ENCODE assay signal across 9 cellular contexts in genomic region chr4:107734120-107734519, GRCh38. TPM values are rescaled to one million over a fixed set of nuclear protein-coding genes. Genes with fewer than 3 reads are reported as not detected.
DNase-seq lines count a peak whose midpoint lies in the region; ATAC-seq, FAIRE-seq and TF ChIP-seq lines count a peak whose summit lies in the region.
"Had no signal": no experiment of that assay in that cellular context is flagged by ENCODE, and none has a peak within 500 bp of the region (broad histone marks: within the 10 kb centered on the region; RNA-seq: fewer than 3 reads in every experiment).

No MANE protein-coding gene starts in this region.

- TF ChIP-seq EP300 in K562 (IDR thresholded peaks at IDR 0.05; ENCODE audit: low read length): no peak

- POLR2A ChIA-PET in activated CD8-positive, alpha-beta T cell treated with anti-CD3 and anti-CD28 coated beads for 36 hours (lab: Charles Lee): no interaction called here
- POLR2A ChIA-PET in activated CD8-positive, alpha-beta T cell treated with anti-CD3 and anti-CD28 coated beads, Interleukin-2, amount 10 ng/mL, durations not matched to agents 7 days and 5 days (lab: Charles Lee): no interaction called here
- POLR2A ChIA-PET in K562 (lab: Yijun Ruan, JAX): interaction anchor here (0.8 kb wide), 1 partner anchor 116 kb away, joined by 3 read pairs; no protein-coding TSS in a partner anchor

- H3K4me3 ChIP-seq in K562: no peak overlapping the region

- no peaks in the 10 kb centered on the region for H3K27me3 Mint-ChIP-seq in activated CD8-positive, alpha-beta T cell treated with anti-CD3 and anti-CD28 coated beads for 36 hours
- H3K27me3 Mint-ChIP-seq in activated CD8-positive, alpha-beta T cell treated with anti-CD3 and anti-CD28 coated beads, Interleukin-2, amount 10 ng/mL, durations not matched to agents 7 days and 5 days (ENCODE audit: low read depth): peaks cover 4% of the 10 kb centered on the region
- H3K27me3 Mint-ChIP-seq in progenitor cell of endocrine pancreas: no peaks in the 10 kb centered on the region

- H3K27ac ChIP-seq in K562 (ENCODE audit: extremely low read depth, low read depth, low read length): no peak overlapping the region

- no peak for TF ChIP-seq RAD21 in K562 (CRISPR knock-in tag; conservative IDR thresholded peaks at IDR 0.05 in 1 of 2, IDR thresholded peaks at IDR 0.05 in 1 of 2)

- H3K36me3 ChIP-seq in K562 (ENCODE audit: control insufficient read depth, insufficient read depth, low read length): no peaks in the 10 kb centered on the region

- H3K4me3 Mint-ChIP-seq in activated CD8-positive, alpha-beta T cell treated with anti-CD3 and anti-CD28 coated beads for 36 hours: no peak overlapping the region
- no peak overlapping the region for H3K4me3 Mint-ChIP-seq in activated CD8-positive, alpha-beta T cell treated with anti-CD3 and anti-CD28 coated beads, Interleukin-2, amount 10 ng/mL, durations not matched to agents 7 days and 5 days
- no peak overlapping the region for H3K4me3 Mint-ChIP-seq in progenitor cell of endocrine pancreas (ENCODE audit: low read depth)

- H3K36me3 Mint-ChIP-seq in activated CD8-positive, alpha-beta T cell treated with anti-CD3 and anti-CD28 coated beads for 36 hours (ENCODE audit: low read depth): no peaks in the 10 kb centered on the region
- H3K36me3 Mint-ChIP-seq in activated CD8-positive, alpha-beta T cell treated with anti-CD3 and anti-CD28 coated beads, Interleukin-2, amount 10 ng/mL, durations not matched to agents 7 days and 5 days (ENCODE audit: low read depth): no peaks in the 10 kb centered on the region
- no peaks in the 10 kb centered on the region for H3K36me3 Mint-ChIP-seq in progenitor cell of endocrine pancreas (ENCODE audit: insufficient read depth)

- peak; percentile 23 for TF ChIP-seq CTCF in activated CD8-positive, alpha-beta T cell treated with anti-CD3 and anti-CD28 coated beads for 36 hours (IDR thresholded peaks at IDR 0.05)
- TF ChIP-seq CTCF in K562 (IDR thresholded peaks at IDR 0.05 in 2 of 3, conservative IDR thresholded peaks at IDR 0.05 in 1 of 3; ENCODE audit: insufficient read depth in 2 of 3, low read depth in 1 of 3, low read length in 3 of 3): peak; percentile 46 to 64 (median 53); a peak in 5 of 6 replicates
- TF ChIP-seq CTCF in progenitor cell of endocrine pancreas (IDR thresholded peaks at IDR 0.05; ENCODE audit: unreplicated experiment): peak; percentile 47

- in situ Hi-C loops in K562 (cut with MboI): no loop called here

- peaks cover 0 to 8% of the 10 kb centered on the region in 2 experiments; a peak in 3 of 5 replicates for H3K4me1 ChIP-seq in K562 (replicated peaks in 1 of 2; ENCODE audit: control insufficient read depth in 2 of 2, insufficient read depth in 2 of 2, low read length in 2 of 2)

- no peaks in the 10 kb centered on the region for H3K27me3 ChIP-seq in K562 (ENCODE audit: control insufficient read depth in 2 of 2, insufficient read depth in 2 of 2, low read length in 2 of 2)

- peak; percentile 67 for ATAC-seq in activated CD8-positive, alpha-beta T cell treated with anti-CD3 and anti-CD28 coated beads for 36 hours
- no peak for ATAC-seq in activated CD8-positive, alpha-beta T cell treated with anti-CD3 and anti-CD28 coated beads, Interleukin-2, amount 10 ng/mL, durations not matched to agents 7 days and 5 days
- ATAC-seq in K562 (peak; percentile 88), GM21526 (IDR thresholded peaks at IDR 0.05; ENCODE audit: low FRiP score, unreplicated experiment) (no peak), GM18858 (IDR thresholded peaks at IDR 0.05; ENCODE audit: unreplicated experiment) (no peak)

- H3K9me3 Mint-ChIP-seq in activated CD8-positive, alpha-beta T cell treated with anti-CD3 and anti-CD28 coated beads for 36 hours: no peaks in the 10 kb centered on the region
- H3K9me3 Mint-ChIP-seq in activated CD8-positive, alpha-beta T cell treated with anti-CD3 and anti-CD28 coated beads, Interleukin-2, amount 10 ng/mL, durations not matched to agents 7 days and 5 days (ENCODE audit: insufficient read depth): no peaks in the 10 kb centered on the region
- no peaks in the 10 kb centered on the region for H3K9me3 Mint-ChIP-seq in progenitor cell of endocrine pancreas (ENCODE audit: low read depth)

- no peak for TF ChIP-seq POLR2A in K562 (conservative IDR thresholded peaks at IDR 0.05)

- H3K27ac Mint-ChIP-seq in activated CD8-positive, alpha-beta T cell treated with anti-CD3 and anti-CD28 coated beads for 36 hours: no peak overlapping the region
- no peak overlapping the region for H3K27ac Mint-ChIP-seq in activated CD8-positive, alpha-beta T cell treated with anti-CD3 and anti-CD28 coated beads, Interleukin-2, amount 10 ng/mL, durations not matched to agents 7 days and 5 days
- H3K27ac Mint-ChIP-seq in progenitor cell of endocrine pancreas: no peak overlapping the region

- H3K4me2 ChIP-seq in K562 (ENCODE audit: insufficient read depth, low read length): no peak overlapping the region

- H3K9me1 ChIP-seq in K562 (ENCODE audit: control insufficient read depth, insufficient read depth, low read length): no peaks in the 10 kb centered on the region

- intact Hi-C loops in activated CD8-positive, alpha-beta T cell treated with anti-CD3 and anti-CD28 coated beads for 36 hours (cut with micrococcal nuclease): loop anchor here (10.0 kb wide), 1 partner anchor 159 kb away; no protein-coding TSS in a partner anchor
- intact Hi-C loops in K562 (cut with micrococcal nuclease): loop anchor here (10.0 kb wide), 2 partner anchors 369 to 549 kb away; no protein-coding TSS in a partner anchor

- peak; percentile 24 for DNase-seq in activated CD8-positive, alpha-beta T cell treated with anti-CD3 and anti-CD28 coated beads for 36 hours
- no peak for DNase-seq in activated CD8-positive, alpha-beta T cell treated with anti-CD3 and anti-CD28 coated beads, Interleukin-2, amount 10 ng/mL, durations not matched to agents 7 days and 5 days
- DNase-seq in HT-29 (ENCODE audit: low spot score) (peak; percentile 19), K562 (ENCODE audit: extremely low read depth in 1 of 4, low spot score in 3 of 4) (peak; percentile 37 to 51 (median 44)), progenitor cell of endocrine pancreas (ENCODE audit: low spot score, unreplicated experiment) (no peak), dermis blood vessel endothelial cell (no peak)
- DNase-seq: activated T-cell treated with anti-CD3 and anti-CD28 coated beads, Interleukin-2, amount 50 U/mL, for 1 hour had no signal

- CTCF ChIA-PET in activated CD8-positive, alpha-beta T cell treated with anti-CD3 and anti-CD28 coated beads for 36 hours (lab: Charles Lee): interaction anchor here (0.8 to 5.8 kb wide), 6 partner anchors 12 to 129 kb away, joined by 3 to 59 read pairs (median 4); partner anchors contain the start of gene PAPSS1
- CTCF ChIA-PET in activated CD8-positive, alpha-beta T cell treated with anti-CD3 and anti-CD28 coated beads, Interleukin-2, amount 10 ng/mL, durations not matched to agents 7 days and 5 days (lab: Charles Lee): interaction anchor here (1.3 to 2.2 kb wide), 2 partner anchors 11 to 13 kb away, joined by 3 to 10 read pairs; no protein-coding TSS in a partner anchor
- CTCF ChIA-PET in K562 (lab: Yijun Ruan, JAX; ENCODE audit: low intra/inter-chr PET ratio): no interaction called here

- FAIRE-seq in K562 (lab: Jason Lieb, UNC): no peak

- H3K9ac ChIP-seq in K562 (ENCODE audit: insufficient read depth in 1 of 2, low read depth in 2 of 2, low read length in 2 of 2): no peak overlapping the region

- H3K9me3 ChIP-seq in K562 (replicated peaks; ENCODE audit: control insufficient read depth, insufficient read depth, low read depth, low read length): no peaks in the 10 kb centered on the region; the same call in 1 of the 2 replicates

- no peaks in the 10 kb centered on the region for H4K20me1 ChIP-seq in K562 (replicated peaks; ENCODE audit: control insufficient read depth, insufficient read depth, low read length)

- peak overlapping the region; percentile 66; the same call in 1 of the 2 replicates for H2AFZ ChIP-seq in K562 (ENCODE audit: low read depth, low read length)

- H3K4me1 Mint-ChIP-seq in activated CD8-positive, alpha-beta T cell treated with anti-CD3 and anti-CD28 coated beads for 36 hours (ENCODE audit: low read depth): no peaks in the 10 kb centered on the region
- H3K4me1 Mint-ChIP-seq in activated CD8-positive, alpha-beta T cell treated with anti-CD3 and anti-CD28 coated beads, Interleukin-2, amount 10 ng/mL, durations not matched to agents 7 days and 5 days (ENCODE audit: low read depth): no peaks in the 10 kb centered on the region
- peaks cover 11% of the 10 kb centered on the region for H3K4me1 Mint-ChIP-seq in progenitor cell of endocrine pancreas (ENCODE audit: low read depth)

- BruUV-seq in K562 (replicated peaks; lab: Mats Ljungman, UMichigan): no TSS peak

- WGBS in K562 (ENCODE audit: insufficient coverage, low coverage, missing lambda C conversion rate): 0% methylated on average over 3 of the region's 3 CpGs

- H3K79me2 ChIP-seq in K562 (ENCODE audit: control insufficient read depth, insufficient read depth, low read length): no peaks in the 10 kb centered on the region

TF ChIP-seq in K562, 482 proteins besides CTCF, POLR2A, EP300 and RAD21 (continues in another document):
- TF ChIP-seq NCOA6 (IDR thresholded peaks at IDR 0.05): no peak

RNA-seq across cellular contexts. Expression of gene PAPSS1, which starts 14.1 kb away (rescaled TPM):
- 10 to 100 TPM; 29.5 to 31.1 TPM for total RNA-seq in activated CD8-positive, alpha-beta T cell treated with anti-CD3 and anti-CD28 coated beads for 36 hours
- total RNA-seq in activated CD8-positive, alpha-beta T cell treated with anti-CD3 and anti-CD28 coated beads, Interleukin-2, amount 10 ng/mL, durations not matched to agents 7 days and 5 days: 10 to 100 TPM; 20.5 to 20.8 TPM
- total RNA-seq in HT-29 (2014; rRNA removed; shearing (Covaris generic)): 23.4 and 23.9 TPM in 2 replicates
- 12.8 and 15.1 TPM in 2 replicates for total RNA-seq in K562 (2011; cell fraction: chromatin; rRNA removed; ENCODE audit: low replicate concordance)
- total RNA-seq in K562 (2011; cell fraction: nucleolus; rRNA removed): 6.0 and 7.2 TPM in 2 replicates
- total RNA-seq in K562 (2011; cell fraction: nucleoplasm; rRNA removed): 10.0 and 11.5 TPM in 2 replicates
- total RNA-seq in K562 (2014; rRNA removed) (21.1 and 25.4 TPM in 2 replicates), K562 (2014; rRNA removed; fragmentation: Illumina TruSeq; extraction: Trizol) (38.5 and 40.1 TPM in 2 replicates), K562 (2015; rRNA removed; fragmentation: Illumina TruSeq; extraction: Trizol) (43.2 and 46.3 TPM in 2 replicates), K562 (2021) (32.1 and 35.0 TPM in 2 replicates), progenitor cell of endocrine pancreas (136 and 146 TPM in 2 replicates), dermis blood vessel endothelial cell (51.9 and 58.6 TPM in 2 replicates)
- polyA plus RNA-seq in K562 (2011; rRNA removed) (50.4 and 71.7 TPM in 2 replicates), K562 (2014; fragmentation: Illumina TruSeq; extraction: Trizol) (35.1 and 41.9 TPM in 2 replicates), K562 (2014; fragmentation: Nextera tagmentation; extraction: Ambion mirVana) (10 to 100 TPM; 47.0 to 53.9 TPM), K562 (2014; rRNA removed) (29.4 and 39.3 TPM in 2 replicates)
- 19.6 and 57.1 TPM in 2 replicates for polyA plus RNA-seq in K562 (2011; cell fraction: cytosol; rRNA removed)
- 19.9 and 48.8 TPM in 2 replicates for polyA plus RNA-seq in K562 (2011; cell fraction: nucleus; rRNA removed)
- polyA plus RNA-seq in K562 (2012): 49.9 and 59.4 TPM in 2 replicates
- polyA minus RNA-seq in K562 (2011; rRNA and poly(A)+ RNA removed): 59.5 and 115 TPM in 2 replicates
- 20.5 and 26.2 TPM in 2 replicates for polyA minus RNA-seq in K562 (2011; cell fraction: cytosol; rRNA and poly(A)+ RNA removed)
- 16.0 and 48.9 TPM in 2 replicates for polyA minus RNA-seq in K562 (2011; cell fraction: nucleus; rRNA and poly(A)+ RNA removed)

Comparison
In these comparisons a context has a peak if more than half of its experiments do, and no peak if none do; other contexts are left out.
1. ATAC-seq: peak in activated CD8-positive, alpha-beta T cell treated with anti-CD3 and anti-CD28 coated beads for 36 hours (single experiment) and K562 (single experiment); none in activated CD8-positive, alpha-beta T cell treated with anti-CD3 and anti-CD28 coated beads, Interleukin-2, amount 10 ng/mL, durations not matched to agents 7 days and 5 days (single experiment), GM21526 (single experiment) and GM18858 (single experiment).
2. DNase-seq: peak in activated CD8-positive, alpha-beta T cell treated with anti-CD3 and anti-CD28 coated beads for 36 hours (single experiment), HT-29 (single experiment) and K562 (4 of 4); none in activated CD8-positive, alpha-beta T cell treated with anti-CD3 and anti-CD28 coated beads, Interleukin-2, amount 10 ng/mL, durations not matched to agents 7 days and 5 days (single experiment), progenitor cell of endocrine pancreas (single experiment) and dermis blood vessel endothelial cell (single experiment).
3. Peak in every context shown above with its lines, with median percentiles within 50 percentile points of each other: CTCF ChIP-seq.